In genomic region chrX:150897371-150898319, GRCh38 we compare ENCODE assay signal across 8 cellular contexts. TPM values are rescaled to one million over a fixed set of nuclear protein-coding genes. Genes with fewer than 3 reads are reported as not detected.
DNase-seq lines count a peak whose midpoint lies in the region; ATAC-seq and TF ChIP-seq lines count a peak whose summit lies in the region.

No MANE protein-coding gene starts in this region.

- in situ Hi-C loops in astrocyte of the spinal cord (cut with HindIII; ENCODE audit: low sequenced_read_pairs), result no loop called here

- TF ChIP-seq CTCF in DND-41 (IDR thresholded peaks at IDR 0.05; ENCODE audit: borderline replicate concordance, extremely low read depth, low read length, poor library complexity, severe bottlenecking), result no peak
- TF ChIP-seq CTCF in astrocyte of the spinal cord (IDR thresholded peaks at IDR 0.05; ENCODE audit: low read depth, low read length), result no peak

- H3K27ac Mint-ChIP-seq in T-cell (no peak overlapping the region), immature natural killer cell (peak overlapping the region in 4 of 6 donors; percentile 20 to 77 (median 68))

- H3K36me3 Mint-ChIP-seq in T-cell (no peaks in the 10 kb centered on the region), immature natural killer cell (no peaks in the 10 kb centered on the region)

- H3K4me3 ChIP-seq in DND-41 (ENCODE audit: low read depth in 1 of 2, low read length in 2 of 2) (peak overlapping the region; percentile 57 to 63; a peak in 3 of 4 replicates), astrocyte of the spinal cord (ENCODE audit: low read depth, low read length) (peak overlapping the region; percentile 67)

- H4K20me1 ChIP-seq in DND-41 (ENCODE audit: insufficient read depth, low read length), result 0 out of 2 replicates have a peak, but pooled peaks cover 8% of the 10 kb centered on the region

- peaks cover 0 to 4% of the 10 kb centered on the region in 2 donors for H3K27me3 Mint-ChIP-seq in T-cell
- peaks cover 0 to 4% (median 0%) of the 10 kb centered on the region in 3 donors for H3K27me3 Mint-ChIP-seq in immature natural killer cell (ENCODE audit: low read depth in 3 of 3)

- peak overlapping the region; percentile 80 for H2AFZ ChIP-seq in DND-41 (ENCODE audit: low read depth, low read length)

- CTCF ChIA-PET in T-cell (lab: Charles Lee), result no interaction called here

- H3K9ac ChIP-seq in DND-41 (ENCODE audit: low read depth, low read length), result peak overlapping the region; percentile 83

- peaks cover 3% of the 10 kb centered on the region for H3K27me3 ChIP-seq in DND-41 (ENCODE audit: insufficient read depth, low read length, poor library complexity)

- H3K9me3 Mint-ChIP-seq in T-cell, result no peaks in the 10 kb centered on the region
- H3K9me3 Mint-ChIP-seq in immature natural killer cell, result no peaks in the 10 kb centered on the region

- no peaks in the 10 kb centered on the region for H3K9me3 ChIP-seq in DND-41 (ENCODE audit: insufficient read depth, low read length, severe bottlenecking)

- peak overlapping the region; percentile 72 for H3K4me2 ChIP-seq in DND-41 (ENCODE audit: insufficient read depth, low read length)

- ATAC-seq in DND-41 (ENCODE audit: insufficient read depth, low read depth) (no peak), HG03378 (IDR thresholded peaks at IDR 0.05; ENCODE audit: unreplicated experiment) (peak; percentile 2), T-cell (replicated peaks in 1 of 4) (peak in 2 of 4 experiments; percentile 7 to 12), HG02571 (IDR thresholded peaks at IDR 0.05; ENCODE audit: unreplicated experiment) (no peak)

- POLR2A ChIA-PET in T-cell (lab: Charles Lee), result interaction anchor here in 1 of 2 donors (0.7 kb wide), 1 partner anchor 311 kb away, joined by 3 read pairs; no protein-coding TSS in a partner anchor

- no peaks in the 10 kb centered on the region for H3K36me3 ChIP-seq in DND-41 (ENCODE audit: insufficient read depth, low read length)

- H3K4me3 Mint-ChIP-seq in T-cell, result peak overlapping the region; percentile 66 to 77 (median 70)
- peak overlapping the region; percentile 72 to 77 (median 76) for H3K4me3 Mint-ChIP-seq in immature natural killer cell

- peaks cover 26% of the 10 kb centered on the region for H3K4me1 ChIP-seq in DND-41 (ENCODE audit: insufficient read depth, low read length)

- H3K79me2 ChIP-seq in DND-41 (ENCODE audit: insufficient read depth, low read length), result peaks cover 23% of the 10 kb centered on the region

- H3K4me1 Mint-ChIP-seq in T-cell, result peaks cover 0 to 13% (median 10%) of the 10 kb centered on the region in 3 donors
- peaks cover 8 to 11% of the 10 kb centered on the region in 2 donors for H3K4me1 Mint-ChIP-seq in immature natural killer cell

- DNase-seq in DND-41 (peak; percentile 50), T-cell (peak in 33 of 34 experiments; percentile 5 to 52 (median 33)), astrocyte of the spinal cord (ENCODE audit: low read depth, low spot score) (peak; percentile 15), immature natural killer cell (peak in 2 of 3 donors; percentile 12 to 14), dedifferentiated amniotic fluid mesenchymal stem cell (ENCODE audit: extremely low spot score) (no peak)
- peak; percentile 71 for DNase-seq in stimulated activated CD4-positive, alpha-beta T cell treated with anti-CD3 and anti-CD28 coated beads, Interleukin-15, amount 100 ng/mL, for 24 hours

- H3K27ac ChIP-seq in DND-41 (ENCODE audit: low read length), result peak overlapping the region; percentile 84

RNA-seq across cellular contexts. Expression of gene CD99L2, which starts 0.8 kb away (rescaled TPM):
- total RNA-seq in T-cell, result 10 to 100 TPM; 11.1 to 20.0 (median 18.3) TPM
- polyA plus RNA-seq in immature natural killer cell, result 10 to 100 TPM; 17.6 to 25.2 (median 23.7) TPM

Comparison
In these comparisons a context has a peak if more than half of its experiments do, and no peak if none do; other contexts are left out.
1. H3K27ac Mint-ChIP-seq: peak in immature natural killer cell (4 of 6); none in T-cell (0 of 2).